ENCODE assay signal across 16 cellular contexts in genomic region chr2:109317471-109318090, GRCh38.
A peak's percentile ranks its signal among the peaks of the same experiment; 100 is the strongest.
DNase-seq lines count a peak whose midpoint lies in the region; FAIRE-seq and TF ChIP-seq lines count a peak whose summit lies in the region.
"Had no signal": no experiment of that assay in that cellular context is flagged by ENCODE, and none has a peak within 500 bp of the region (broad histone marks: within the 10 kb centered on the region; RNA-seq: fewer than 3 reads in every experiment).

No MANE protein-coding gene starts in this region.

- H3K9me3 Mint-ChIP-seq in progenitor cell of endocrine pancreas (ENCODE audit: low read depth): no peaks in the 10 kb centered on the region
- H3K9me3 Mint-ChIP-seq: activated naive CD8-positive, alpha-beta T cell treated with anti-CD3 and anti-CD28 coated beads for 36 hours had no signal

- H3K4me1 ChIP-seq in BLaER1 (peaks cover 69% of the 10 kb centered on the region), adipocyte (ENCODE audit: control insufficient read depth, insufficient read depth, low read length) (peaks cover 49% of the 10 kb centered on the region), kidney (ENCODE audit: control insufficient read depth in 1 of 2, insufficient read depth in 1 of 2, low read depth in 1 of 2, low read length in 2 of 2) (peaks cover 10 to 20% of the 10 kb centered on the region in 2 donors)
- H3K4me1 ChIP-seq: BE2C had no signal

- H3K36me3 ChIP-seq in BLaER1 (no peaks in the 10 kb centered on the region), adipocyte (ENCODE audit: control insufficient read depth, insufficient read depth, low read length, severe bottlenecking) (no peaks in the 10 kb centered on the region), kidney (ENCODE audit: control insufficient read depth in 1 of 2, insufficient read depth in 2 of 2, low read length in 2 of 2) (no peaks in the 10 kb centered on the region)
- H3K36me3 ChIP-seq: BE2C had no signal

- TF ChIP-seq POLR2A in GM12891 (IDR thresholded peaks at IDR 0.05; ENCODE audit: low read depth, low read length): no peak

- peak overlapping the region; percentile 80 for H3K4me2 ChIP-seq in BLaER1

- H3K9ac ChIP-seq in BLaER1: peak overlapping the region; percentile 54; the same call in 1 of the 2 replicates
- peak overlapping the region; percentile 65 for H3K9ac ChIP-seq in adipocyte (ENCODE audit: low read length)
- H3K9ac ChIP-seq in kidney (ENCODE audit: low read length in 2 of 2): no peak overlapping the region

- H3K4me3 Mint-ChIP-seq in progenitor cell of endocrine pancreas (ENCODE audit: low read depth): no peak overlapping the region
- H3K4me3 Mint-ChIP-seq: activated naive CD8-positive, alpha-beta T cell treated with anti-CD3 and anti-CD28 coated beads for 36 hours had no signal

- FAIRE-seq in kidney (lab: Jason Lieb, UNC) (no peak), GM12891 (lab: Jason Lieb, UNC) (no peak)
- FAIRE-seq: GM12892 had no signal

- H3K27ac ChIP-seq in BLaER1 (peak overlapping the region; percentile 27; the same call in 1 of the 2 replicates), kidney (ENCODE audit: low read depth in 2 of 2, low read length in 2 of 2) (peak overlapping the region; percentile 9 to 41), skin epidermis (peak overlapping the region in 14 of 21 experiments; percentile 3 to 83 (median 58))
- H3K27ac ChIP-seq: VCaP had no signal

- no peaks in the 10 kb centered on the region for H3K36me3 Mint-ChIP-seq in progenitor cell of endocrine pancreas (ENCODE audit: insufficient read depth)
- H3K36me3 Mint-ChIP-seq: activated naive CD8-positive, alpha-beta T cell treated with anti-CD3 and anti-CD28 coated beads for 36 hours had no signal

- H3K27ac Mint-ChIP-seq in progenitor cell of endocrine pancreas: no peak overlapping the region
- H3K27ac Mint-ChIP-seq: activated naive CD8-positive, alpha-beta T cell treated with anti-CD3 and anti-CD28 coated beads for 36 hours had no signal

- H3K4me3 ChIP-seq in BLaER1 (no peak overlapping the region), adipocyte (ENCODE audit: low read length) (peak overlapping the region; percentile 72), kidney (ENCODE audit: low read length in 2 of 2) (peak overlapping the region in 1 of 2 donors; percentile 17), skin epidermis (no peak overlapping the region)

- no peak for TF ChIP-seq CTCF in kidney (IDR thresholded peaks at IDR 0.05; ENCODE audit: borderline replicate concordance, extremely low read depth, insufficient read depth)
- no peak for TF ChIP-seq CTCF in progenitor cell of endocrine pancreas (IDR thresholded peaks at IDR 0.05; ENCODE audit: unreplicated experiment)

- H3K4me1 Mint-ChIP-seq in progenitor cell of endocrine pancreas (ENCODE audit: low read depth): peaks cover 2% of the 10 kb centered on the region

- H3K27me3 ChIP-seq in BLaER1 (no peaks in the 10 kb centered on the region), adipocyte (replicated peaks; ENCODE audit: control insufficient read depth, insufficient read depth, low read length) (no peaks in the 10 kb centered on the region)
- H3K27me3 ChIP-seq: BE2C had no signal

- H3K27me3 Mint-ChIP-seq in progenitor cell of endocrine pancreas: peaks cover 26% of the 10 kb centered on the region
- H3K27me3 Mint-ChIP-seq: activated naive CD8-positive, alpha-beta T cell treated with anti-CD3 and anti-CD28 coated beads for 36 hours had no signal

- intact Hi-C loops in kidney (cut with DNase I): no loop called here

- peaks cover 91% of the 10 kb centered on the region for H4K20me1 ChIP-seq in BLaER1

- H3K9me3 ChIP-seq in BLaER1: no peaks in the 10 kb centered on the region
- no peaks in the 10 kb centered on the region for H3K9me3 ChIP-seq in adipocyte (ENCODE audit: control insufficient read depth, low read length)
- H3K9me3 ChIP-seq in kidney (ENCODE audit: control insufficient read depth in 1 of 2, low read length in 2 of 2): no peaks in the 10 kb centered on the region
- H3K9me3 ChIP-seq: BE2C had no signal

- DNase-seq in adipocyte (ENCODE audit: low read depth) (no peak), kidney (no peak), progenitor cell of endocrine pancreas (ENCODE audit: low spot score, unreplicated experiment) (no peak), NOMO-1 treated with DMSO at 0.1 percent for 48 hours (lab: John Stamatoyannopoulos, UW; ENCODE audit: unreplicated experiment) (no peak), dermis blood vessel endothelial cell (no peak), GM12891 (ENCODE audit: insufficient read length, low spot score) (no peak)
- DNase-seq: activated CD8-positive, alpha-beta memory T cell treated with anti-CD3 and anti-CD28 coated beads, Interleukin-2, amount 50 U/mL, for 48 hours; activated naive CD8-positive, alpha-beta T cell treated with anti-CD3 and anti-CD28 coated beads for 36 hours; BE2C; DND-41; NCI-H2029 treated with DMSO at 0.1 percent for 48 hours; stimulated activated CD4-positive, alpha-beta T cell treated with anti-CD3 and anti-CD28 coated beads, Interleukin-15, amount 100 ng/mL, for 24 hours had no signal

TF ChIP-seq in GM12891, 5 proteins besides CTCF, POLR2A, EP300 and RAD21:
- no peak for TF ChIP-seq TAF1 (IDR thresholded peaks at IDR 0.05; ENCODE audit: low read depth, low read length)
- no peak for TF ChIP-seq SPI1 (IDR thresholded peaks at IDR 0.05; ENCODE audit: low read depth, low read length)
- TF ChIP-seq POLR2AphosphoS5 (IDR thresholded peaks at IDR 0.05; ENCODE audit: low read depth, low read length): no peak
- no peak for TF ChIP-seq PAX5 (IDR thresholded peaks at IDR 0.05; ENCODE audit: insufficient read depth, low read length, severe bottlenecking)
- TF ChIP-seq POU2F2 (IDR thresholded peaks at IDR 0.05; ENCODE audit: low read depth, low read length): no peak

Comparison
In these comparisons a context has a peak if more than half of its experiments do, and no peak if none do; other contexts are left out.
1. H3K9ac ChIP-seq: peak in BLaER1 (single experiment) and adipocyte (single experiment); none in kidney (0 of 2).
2. Peak in every context shown above with its lines, with median percentiles within 50 percentile points of each other: H3K27ac ChIP-seq.